ENCODE assay signal across 1 cellular context in the genomic region with DNA sequence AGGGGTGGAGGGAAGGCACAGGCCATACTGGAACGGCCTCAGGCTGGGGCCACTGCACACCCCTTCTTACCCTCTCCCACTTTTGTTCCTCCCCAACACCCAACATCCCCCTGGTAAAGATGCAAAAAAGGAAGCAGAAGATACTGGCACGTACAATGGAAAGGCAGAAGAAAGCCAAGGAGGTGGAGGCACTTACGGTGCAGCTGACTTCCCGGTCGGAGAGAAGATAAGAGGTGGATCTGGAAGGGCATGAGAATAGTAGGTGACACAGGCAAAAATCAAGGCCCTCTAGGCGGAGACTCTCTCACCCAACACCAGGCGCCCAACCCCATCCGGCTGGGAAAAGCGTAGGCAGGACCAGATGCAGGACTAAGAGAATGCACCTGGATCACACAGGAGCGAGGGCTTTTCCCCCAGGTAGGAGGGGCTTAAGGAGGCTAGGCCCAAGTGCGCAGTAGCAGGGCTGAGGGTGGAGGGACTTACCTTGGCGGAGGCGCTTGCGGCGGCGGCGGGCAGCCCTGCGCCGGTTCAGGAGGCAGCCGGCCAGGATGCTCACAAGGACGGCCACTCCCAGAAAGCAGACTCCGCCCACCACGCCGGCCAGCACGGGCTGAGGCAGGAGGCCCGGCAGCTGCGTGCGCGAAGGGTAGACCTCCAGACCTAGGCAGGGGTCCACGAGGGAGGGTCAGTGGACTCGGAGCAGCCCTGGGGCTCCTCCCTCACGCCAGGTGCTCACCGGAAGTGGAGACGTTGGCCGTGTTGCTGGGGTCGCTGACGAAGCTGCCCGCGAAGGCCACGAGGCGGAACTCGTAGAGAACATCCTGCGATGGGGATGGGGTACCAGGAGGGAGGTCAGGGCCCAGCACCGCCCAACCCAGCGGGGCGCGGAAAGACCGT.
TF ChIP-seq lines count a peak whose summit lies in the region.

No MANE protein-coding gene starts in this region.

TF ChIP-seq in K562, 482 proteins besides CTCF, POLR2A, EP300 and RAD21 (continued from another document and continues in another):
- TF ChIP-seq, protein P1, sequence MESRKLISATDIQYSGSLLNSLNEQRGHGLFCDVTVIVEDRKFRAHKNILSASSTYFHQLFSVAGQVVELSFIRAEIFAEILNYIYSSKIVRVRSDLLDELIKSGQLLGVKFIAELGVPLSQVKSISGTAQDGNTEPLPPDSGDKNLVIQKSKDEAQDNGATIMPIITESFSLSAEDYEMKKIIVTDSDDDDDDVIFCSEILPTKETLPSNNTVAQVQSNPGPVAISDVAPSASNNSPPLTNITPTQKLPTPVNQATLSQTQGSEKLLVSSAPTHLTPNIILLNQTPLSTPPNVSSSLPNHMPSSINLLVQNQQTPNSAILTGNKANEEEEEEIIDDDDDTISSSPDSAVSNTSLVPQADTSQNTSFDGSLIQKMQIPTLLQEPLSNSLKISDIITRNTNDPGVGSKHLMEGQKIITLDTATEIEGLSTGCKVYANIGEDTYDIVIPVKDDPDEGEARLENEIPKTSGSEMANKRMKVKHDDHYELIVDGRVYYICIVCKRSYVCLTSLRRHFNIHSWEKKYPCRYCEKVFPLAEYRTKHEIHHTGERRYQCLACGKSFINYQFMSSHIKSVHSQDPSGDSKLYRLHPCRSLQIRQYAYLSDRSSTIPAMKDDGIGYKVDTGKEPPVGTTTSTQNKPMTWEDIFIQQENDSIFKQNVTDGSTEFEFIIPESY (CRISPR knock-in tag; IDR thresholded peaks at IDR 0.05): no peak
- TF ChIP-seq ETS1 (conservative IDR thresholded peaks at IDR 0.05; ENCODE audit: control insufficient read depth, low read depth, low read length) (0 out of 2 replicates have a peak, but pooled peaks have one; percentile 33), DACH1 (IDR thresholded peaks at IDR 0.05; ENCODE audit: partially characterized antibody) (no peak), ARID1B (IDR thresholded peaks at IDR 0.05) (0 out of 2 replicates have a peak, but pooled peaks have one; percentile 20), ZNF695 (CRISPR knock-in tag; IDR thresholded peaks at IDR 0.05) (no peak), ZC3H4 (CRISPR knock-in tag; IDR thresholded peaks at IDR 0.05; ENCODE audit: borderline replicate concordance) (no peak), GTF2F1 (IDR thresholded peaks at IDR 0.05; ENCODE audit: low read depth, low read length) (0 out of 2 replicates have a peak, but pooled peaks have one; percentile 12), ZEB2 (IDR thresholded peaks at IDR 0.05) (peak; percentile 37; the same call in 1 of the 2 replicates), ETV1 (tag; conservative IDR thresholded peaks at IDR 0.05; ENCODE audit: low read depth) (peak; percentile 41), TARDBP (IDR thresholded peaks at IDR 0.05) (no peak), SREBF2 (CRISPR knock-in tag; IDR thresholded peaks at IDR 0.05) (no peak), ZNF384 (IDR thresholded peaks at IDR 0.05; ENCODE audit: low read depth, low read length) (no peak), TFE3 (CRISPR knock-in tag; IDR thresholded peaks at IDR 0.05) (no peak), ELK1 (CRISPR knock-in tag; IDR thresholded peaks at IDR 0.05) (no peak), MCM5 (IDR thresholded peaks at IDR 0.05; ENCODE audit: low read depth) (no peak), POLR2H (tag; IDR thresholded peaks at IDR 0.05; ENCODE audit: low read depth) (no peak), STAG1 (CRISPR knock-in tag; IDR thresholded peaks at IDR 0.05; ENCODE audit: borderline replicate concordance) (no peak), ZBTB26 (CRISPR knock-in tag; IDR thresholded peaks at IDR 0.05) (no peak), BRCA1 (IDR thresholded peaks at IDR 0.05) (no peak), BRCA1 (CRISPR knock-in tag; IDR thresholded peaks at IDR 0.05) (no peak), TBP (optimal IDR thresholded peaks at IDR 0.05; ENCODE audit: low read depth, low read length) (no peak), ZFP36 (IDR thresholded peaks at IDR 0.05; ENCODE audit: low read depth, low read length, partially characterized antibody) (no peak), TFAM (CRISPR knock-in tag; conservative IDR thresholded peaks at IDR 0.05) (no peak), PHF21A (IDR thresholded peaks at IDR 0.05; ENCODE audit: borderline replicate concordance, low read depth) (no peak), ZNF668 (CRISPR knock-in tag; IDR thresholded peaks at IDR 0.05) (no peak), GTF2E2 (tag; IDR thresholded peaks at IDR 0.05) (no peak), ZNF197 (CRISPR knock-in tag; IDR thresholded peaks at IDR 0.05; ENCODE audit: low read depth) (no peak), MLLT1 (IDR thresholded peaks at IDR 0.05) (no peak), ZNF780A (CRISPR knock-in tag; IDR thresholded peaks at IDR 0.05) (no peak), ZFX (CRISPR knock-in tag; IDR thresholded peaks at IDR 0.05) (no peak), RBM22 (IDR thresholded peaks at IDR 0.05; ENCODE audit: low read depth, low read length, poor library complexity, severe bottlenecking) (no peak), ZNF347 (CRISPR knock-in tag; IDR thresholded peaks at IDR 0.05; ENCODE audit: low read depth) (no peak)
- TF ChIP-seq, protein P2, sequence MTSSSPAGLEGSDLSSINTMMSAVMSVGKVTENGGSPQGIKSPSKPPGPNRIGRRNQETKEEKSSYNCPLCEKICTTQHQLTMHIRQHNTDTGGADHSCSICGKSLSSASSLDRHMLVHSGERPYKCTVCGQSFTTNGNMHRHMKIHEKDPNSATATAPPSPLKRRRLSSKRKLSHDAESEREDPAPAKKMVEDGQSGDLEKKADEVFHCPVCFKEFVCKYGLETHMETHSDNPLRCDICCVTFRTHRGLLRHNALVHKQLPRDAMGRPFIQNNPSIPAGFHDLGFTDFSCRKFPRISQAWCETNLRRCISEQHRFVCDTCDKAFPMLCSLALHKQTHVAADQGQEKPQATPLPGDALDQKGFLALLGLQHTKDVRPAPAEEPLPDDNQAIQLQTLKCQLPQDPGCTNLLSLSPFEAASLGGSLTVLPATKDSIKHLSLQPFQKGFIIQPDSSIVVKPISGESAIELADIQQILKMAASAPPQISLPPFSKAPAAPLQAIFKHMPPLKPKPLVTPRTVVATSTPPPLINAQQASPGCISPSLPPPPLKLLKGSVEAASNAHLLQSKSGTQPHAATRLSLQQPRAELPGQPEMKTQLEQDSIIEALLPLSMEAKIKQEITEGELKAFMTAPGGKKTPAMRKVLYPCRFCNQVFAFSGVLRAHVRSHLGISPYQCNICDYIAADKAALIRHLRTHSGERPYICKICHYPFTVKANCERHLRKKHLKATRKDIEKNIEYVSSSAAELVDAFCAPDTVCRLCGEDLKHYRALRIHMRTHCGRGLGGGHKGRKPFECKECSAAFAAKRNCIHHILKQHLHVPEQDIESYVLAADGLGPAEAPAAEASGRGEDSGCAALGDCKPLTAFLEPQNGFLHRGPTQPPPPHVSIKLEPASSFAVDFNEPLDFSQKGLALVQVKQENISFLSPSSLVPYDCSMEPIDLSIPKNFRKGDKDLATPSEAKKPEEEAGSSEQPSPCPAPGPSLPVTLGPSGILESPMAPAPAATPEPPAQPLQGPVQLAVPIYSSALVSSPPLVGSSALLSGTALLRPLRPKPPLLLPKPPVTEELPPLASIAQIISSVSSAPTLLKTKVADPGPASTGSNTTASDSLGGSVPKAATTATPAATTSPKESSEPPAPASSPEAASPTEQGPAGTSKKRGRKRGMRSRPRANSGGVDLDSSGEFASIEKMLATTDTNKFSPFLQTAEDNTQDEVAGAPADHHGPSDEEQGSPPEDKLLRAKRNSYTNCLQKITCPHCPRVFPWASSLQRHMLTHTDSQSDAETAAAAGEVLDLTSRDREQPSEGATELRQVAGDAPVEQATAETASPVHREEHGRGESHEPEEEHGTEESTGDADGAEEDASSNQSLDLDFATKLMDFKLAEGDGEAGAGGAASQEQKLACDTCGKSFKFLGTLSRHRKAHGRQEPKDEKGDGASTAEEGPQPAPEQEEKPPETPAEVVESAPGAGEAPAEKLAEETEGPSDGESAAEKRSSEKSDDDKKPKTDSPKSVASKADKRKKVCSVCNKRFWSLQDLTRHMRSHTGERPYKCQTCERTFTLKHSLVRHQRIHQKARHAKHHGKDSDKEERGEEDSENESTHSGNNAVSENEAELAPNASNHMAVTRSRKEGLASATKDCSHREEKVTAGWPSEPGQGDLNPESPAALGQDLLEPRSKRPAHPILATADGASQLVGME (CRISPR knock-in tag; IDR thresholded peaks at IDR 0.05): 0 out of 2 replicates have a peak, but pooled peaks have one; percentile 29
- TF ChIP-seq, protein P3, sequence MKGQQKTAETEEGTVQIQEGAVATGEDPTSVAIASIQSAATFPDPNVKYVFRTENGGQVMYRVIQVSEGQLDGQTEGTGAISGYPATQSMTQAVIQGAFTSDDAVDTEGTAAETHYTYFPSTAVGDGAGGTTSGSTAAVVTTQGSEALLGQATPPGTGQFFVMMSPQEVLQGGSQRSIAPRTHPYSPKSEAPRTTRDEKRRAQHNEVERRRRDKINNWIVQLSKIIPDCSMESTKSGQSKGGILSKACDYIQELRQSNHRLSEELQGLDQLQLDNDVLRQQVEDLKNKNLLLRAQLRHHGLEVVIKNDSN (CRISPR knock-in tag; IDR thresholded peaks at IDR 0.05): no peak
- TF ChIP-seq, protein P4, sequence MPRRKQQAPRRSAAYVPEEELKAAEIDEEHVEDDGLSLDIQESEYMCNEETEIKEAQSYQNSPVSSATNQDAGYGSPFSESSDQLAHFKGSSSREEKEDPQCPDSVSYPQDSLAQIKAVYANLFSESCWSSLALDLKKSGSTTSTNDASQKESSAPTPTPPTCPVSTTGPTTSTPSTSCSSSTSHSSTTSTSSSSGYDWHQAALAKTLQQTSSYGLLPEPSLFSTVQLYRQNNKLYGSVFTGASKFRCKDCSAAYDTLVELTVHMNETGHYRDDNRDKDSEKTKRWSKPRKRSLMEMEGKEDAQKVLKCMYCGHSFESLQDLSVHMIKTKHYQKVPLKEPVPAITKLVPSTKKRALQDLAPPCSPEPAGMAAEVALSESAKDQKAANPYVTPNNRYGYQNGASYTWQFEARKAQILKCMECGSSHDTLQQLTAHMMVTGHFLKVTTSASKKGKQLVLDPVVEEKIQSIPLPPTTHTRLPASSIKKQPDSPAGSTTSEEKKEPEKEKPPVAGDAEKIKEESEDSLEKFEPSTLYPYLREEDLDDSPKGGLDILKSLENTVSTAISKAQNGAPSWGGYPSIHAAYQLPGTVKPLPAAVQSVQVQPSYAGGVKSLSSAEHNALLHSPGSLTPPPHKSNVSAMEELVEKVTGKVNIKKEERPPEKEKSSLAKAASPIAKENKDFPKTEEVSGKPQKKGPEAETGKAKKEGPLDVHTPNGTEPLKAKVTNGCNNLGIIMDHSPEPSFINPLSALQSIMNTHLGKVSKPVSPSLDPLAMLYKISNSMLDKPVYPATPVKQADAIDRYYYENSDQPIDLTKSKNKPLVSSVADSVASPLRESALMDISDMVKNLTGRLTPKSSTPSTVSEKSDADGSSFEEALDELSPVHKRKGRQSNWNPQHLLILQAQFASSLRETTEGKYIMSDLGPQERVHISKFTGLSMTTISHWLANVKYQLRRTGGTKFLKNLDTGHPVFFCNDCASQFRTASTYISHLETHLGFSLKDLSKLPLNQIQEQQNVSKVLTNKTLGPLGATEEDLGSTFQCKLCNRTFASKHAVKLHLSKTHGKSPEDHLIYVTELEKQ (CRISPR knock-in tag; IDR thresholded peaks at IDR 0.05): no peak
